In the genomic region with DNA sequence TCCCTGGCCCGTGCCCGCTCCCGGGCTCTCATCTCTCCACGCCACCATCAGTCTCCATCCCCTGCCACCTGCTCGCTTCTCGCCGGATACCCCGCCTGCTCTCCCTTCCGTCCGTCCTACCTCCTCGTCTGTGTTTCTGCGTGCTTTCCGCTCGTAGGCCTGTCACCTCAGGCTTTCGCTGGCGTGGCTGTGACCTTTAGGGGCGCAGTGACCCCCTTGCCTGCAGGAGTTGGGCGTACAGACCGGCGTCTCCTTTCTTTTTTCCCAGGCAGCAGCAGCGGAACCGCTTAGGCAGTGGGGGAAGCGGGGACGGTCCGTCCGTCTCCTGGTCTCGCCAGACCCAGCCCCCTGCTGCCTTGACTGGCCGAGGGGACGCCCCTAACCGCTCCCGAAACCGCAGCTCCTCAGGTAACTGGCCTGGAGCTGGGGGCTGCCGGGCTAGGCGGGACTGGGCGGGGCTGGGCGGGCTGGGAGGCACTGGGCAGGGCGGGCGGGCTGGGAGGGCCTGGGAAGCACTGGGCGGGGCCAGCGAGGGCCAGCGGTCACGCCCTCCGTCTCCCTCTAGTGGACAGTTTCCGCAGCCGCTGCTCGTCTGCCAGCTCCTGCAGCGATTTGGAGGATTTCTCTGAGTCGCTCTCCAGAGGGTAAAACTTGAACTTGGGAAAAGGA, we compare ENCODE assay signal across 9 cellular contexts. TPM values are rescaled to one million over a fixed set of nuclear protein-coding genes. Genes with fewer than 3 reads are reported as not detected.
DNase-seq lines count a peak whose midpoint lies in the region; ATAC-seq, FAIRE-seq and TF ChIP-seq lines count a peak whose summit lies in the region.
"Had no signal": no experiment of that assay in that cellular context is flagged by ENCODE, and none has a peak within 500 bp of the region (broad histone marks: within the 10 kb centered on the region; RNA-seq: fewer than 3 reads in every experiment).

No MANE protein-coding gene starts in this region.

- no peak for FAIRE-seq in bronchial epithelial cell (lab: Jason Lieb, UNC)

- H3K36me3 ChIP-seq in HAP-1 (replicated peaks): peaks cover 15% of the 10 kb centered on the region
- H3K36me3 ChIP-seq in bronchial epithelial cell (ENCODE audit: control insufficient read depth, insufficient read depth, low read length): peaks cover 2% of the 10 kb centered on the region

- no peak overlapping the region for H3K27ac ChIP-seq in CD4-positive, alpha-beta T cell (ENCODE audit: low read depth, low read length)

- H3K9me3 ChIP-seq in CD4-positive, alpha-beta T cell (ENCODE audit: control insufficient read depth, low read length): no peaks in the 10 kb centered on the region
- no peaks in the 10 kb centered on the region for H3K9me3 ChIP-seq in HAP-1

- H3K27ac Mint-ChIP-seq in CD4-positive, alpha-beta T cell: peak overlapping the region; percentile 56
- peak overlapping the region; percentile 45; the same call in 1 of the 2 replicates for H3K27ac Mint-ChIP-seq in WTC11

- peaks cover 7% of the 10 kb centered on the region for H3K27me3 Mint-ChIP-seq in CD4-positive, alpha-beta T cell
- peaks cover 31% of the 10 kb centered on the region for H3K27me3 Mint-ChIP-seq in WTC11 (ENCODE audit: low read depth)

- DNase-seq in CD4-positive, alpha-beta T cell: peak; percentile 67 to 83 (median 76)
- DNase-seq in HAP-1 (ENCODE audit: low spot score in 2 of 2): peak; percentile 70 to 89
- peak; percentile 65 to 80 for DNase-seq in NCI-H2081 (lab: John Stamatoyannopoulos, UW)
- peak; percentile 89 for DNase-seq in WTC11 (ENCODE audit: low spot score)
- peak; percentile 55 for DNase-seq in bronchial epithelial cell (ENCODE audit: low read depth)
- DNase-seq in iris pigment epithelial cell (ENCODE audit: low read depth): peak; percentile 67
- DNase-seq in stimulated activated CD4-positive, alpha-beta T cell treated with anti-CD3 and anti-CD28 coated beads, Interleukin-12 subunit alpha, Interleukin-12 subunit beta, amount 100 ng/mL, for 4 hours: peak; percentile 81

- H3K36me3 Mint-ChIP-seq in CD4-positive, alpha-beta T cell (ENCODE audit: low read depth): peaks cover 5% of the 10 kb centered on the region
- H3K36me3 Mint-ChIP-seq in WTC11: no peaks in the 10 kb centered on the region

- TF ChIP-seq CTCF in CD4-positive, alpha-beta T cell (IDR thresholded peaks at IDR 0.05): peak; percentile 94
- TF ChIP-seq CTCF in WTC11 (IDR thresholded peaks at IDR 0.05) (peak; percentile 81), bronchial epithelial cell (IDR thresholded peaks at IDR 0.05; ENCODE audit: insufficient read depth, low read length, severe bottlenecking) (peak; percentile 85)

- intact Hi-C loops in CD4-positive, alpha-beta T cell (cut with DNase I, micrococcal nuclease): loop anchor here (1.0 to 10.0 kb wide), 6 partner anchors 20 to 244 kb away; a partner anchor contains a TSS

- H3K27me3 ChIP-seq in CD4-positive, alpha-beta T cell (ENCODE audit: control insufficient read depth, insufficient read depth, low read length): peaks cover 8% of the 10 kb centered on the region
- no peaks in the 10 kb centered on the region for H3K27me3 ChIP-seq in HAP-1 (ENCODE audit: low read depth)
- peaks cover 3% of the 10 kb centered on the region for H3K27me3 ChIP-seq in bronchial epithelial cell (ENCODE audit: control insufficient read depth, insufficient read depth, low read length)

- peaks cover 21% of the 10 kb centered on the region for H3K4me1 Mint-ChIP-seq in CD4-positive, alpha-beta T cell (ENCODE audit: low read depth)
- H3K4me1 Mint-ChIP-seq in WTC11: peaks cover 21% of the 10 kb centered on the region

- POLR2A ChIA-PET in CD4-positive, alpha-beta T cell (lab: Charles Lee): interaction anchor here (1.2 to 1.6 kb wide), 2 partner anchors 21 to 153 kb away, joined by 3 to 6 read pairs; a partner anchor contains a TSS
- POLR2A ChIA-PET in WTC11 (lab: Charles Lee): interaction anchor here (0.6 to 1.2 kb wide), 6 partner anchors 56 to 1168 kb away, joined by 3 to 7 read pairs (median 4); no protein-coding TSS in a partner anchor

- peak overlapping the region; percentile 95 for H3K4me3 Mint-ChIP-seq in CD4-positive, alpha-beta T cell
- peak overlapping the region; percentile 87 for H3K4me3 Mint-ChIP-seq in WTC11

- in situ Hi-C loops in HAP-1 (cut with MboI; ENCODE audit: low sequenced_read_pairs): no loop called here

- CTCF ChIA-PET in CD4-positive, alpha-beta T cell (lab: Charles Lee): interaction anchor here (0.5 to 1.9 kb wide), 8 partner anchors 12 to 641 kb away, joined by 3 to 14 read pairs (median 4); a partner anchor contains a TSS
- CTCF ChIA-PET in WTC11 (lab: Charles Lee): interaction anchor here (0.5 to 6.3 kb wide), 48 partner anchors 11 to 623 kb away, joined by 3 to 76 read pairs (median 4); a partner anchor contains a TSS

- no peak overlapping the region for H3K4me3 ChIP-seq in HAP-1
- peak overlapping the region; percentile 48 for H3K4me3 ChIP-seq in bronchial epithelial cell (ENCODE audit: low read depth, low read length)

- H3K4me1 ChIP-seq in HAP-1: no peaks in the 10 kb centered on the region; the same call in 1 of the 2 replicates

- peak; percentile 74 for ATAC-seq in CD4-positive, alpha-beta T cell (ENCODE audit: poor library complexity)
- peak; percentile 66 for ATAC-seq in WTC11
- no peak for ATAC-seq in HG02938 (IDR thresholded peaks at IDR 0.05; ENCODE audit: unreplicated experiment)

- no peaks in the 10 kb centered on the region for H3K9me3 Mint-ChIP-seq in CD4-positive, alpha-beta T cell
- H3K9me3 Mint-ChIP-seq in WTC11: no peaks in the 10 kb centered on the region

TF ChIP-seq in WTC11, 78 proteins besides CTCF, POLR2A, EP300 and RAD21:
- TF ChIP-seq ZBTB21 (CRISPR knock-in tag; IDR thresholded peaks at IDR 0.05; ENCODE audit: borderline replicate concordance) (peak; percentile 50; the same call in 1 of the 2 replicates), RELA (CRISPR knock-in tag; IDR thresholded peaks at IDR 0.05; ENCODE audit: borderline replicate concordance) (no peak), SP1 (CRISPR knock-in tag; conservative IDR thresholded peaks at IDR 0.05) (peak; percentile 70; the same call in 1 of the 2 replicates), NFE2L1 (CRISPR knock-in tag; IDR thresholded peaks at IDR 0.05) (peak; percentile 44; the same call in 1 of the 2 replicates)
TF ChIP-seq in WTC11: peak in this region for 3.

RNA-seq across cellular contexts. Expression of a gene that starts 6.3 kb away (rescaled TPM):
- not detected for total RNA-seq in CD4-positive, alpha-beta T cell
- total RNA-seq in WTC11 (2021): not detected in 3 replicates
- not detected in 2 replicates for total RNA-seq in bronchial epithelial cell
- total RNA-seq: T-helper 2 cell treated with Interferon-gamma antibody and Interleukin-4, amounts not matched to agents 100 ng/mL and 5 ng/mL, for 36 hours had no signal

RNA-seq across cellular contexts. Expression of a gene that starts 21.3 kb away (rescaled TPM):
- 1 to 10 TPM; 4.9 to 6.6 TPM for total RNA-seq in CD4-positive, alpha-beta T cell
- total RNA-seq in WTC11 (2021): 25.2 to 33.7 TPM (median 26.6 TPM) in 3 replicates
- 10.3 and 12.9 TPM in 2 replicates for total RNA-seq in bronchial epithelial cell

RNA-seq across cellular contexts. Expression of a gene that starts 24.2 kb away (rescaled TPM):
- not detected for total RNA-seq in CD4-positive, alpha-beta T cell
- total RNA-seq in WTC11 (2021) (0.20 to 0.37 TPM (median 0.34 TPM) in 3 replicates), bronchial epithelial cell (not detected in 2 replicates)
- total RNA-seq: T-helper 2 cell treated with Interferon-gamma antibody and Interleukin-4, amounts not matched to agents 100 ng/mL and 5 ng/mL, for 36 hours had no signal

RNA-seq across cellular contexts. Expression of a gene that starts 42.9 kb away (rescaled TPM):
- total RNA-seq in CD4-positive, alpha-beta T cell: not detected
- 11.3 to 15.6 TPM (median 15.4 TPM) in 3 replicates for total RNA-seq in WTC11 (2021)
- not detected in 2 replicates for total RNA-seq in bronchial epithelial cell
